In genomic region chr19:53867225-53868090, GRCh38 we compare ENCODE assay signal across 8 cellular contexts. TPM values are rescaled to one million over a fixed set of nuclear protein-coding genes. Genes with fewer than 3 reads are reported as not detected.
A peak's percentile ranks its signal among the peaks of the same experiment; 100 is the strongest.
DNase-seq lines count a peak whose midpoint lies in the region; ATAC-seq and TF ChIP-seq lines count a peak whose summit lies in the region.

Gene MYADM, plus strand, starts transcription at chr19:53867883. Its CDS starts 5,647 bp downstream, at chr19:53873530.

- in situ Hi-C loops in ACHN (cut with HindIII; ENCODE audit: low pct_ligation_motif_present, low pct_unique_long_range_greater_than_20kb, low sequenced_read_pairs), result no loop called here

- H3K27me3 ChIP-seq in kidney epithelial cell (ENCODE audit: control insufficient read depth, insufficient read depth, low read length), result no peaks in the 10 kb centered on the region

- peaks cover 3% of the 10 kb centered on the region for H3K27me3 Mint-ChIP-seq in activated CD4-positive, alpha-beta T cell treated with anti-CD3 and anti-CD28 coated beads, Interleukin-2, amount 10 ng/mL, durations not matched to agents 24 days and 14 days

- DNase-seq in NCI-H2227 (lab: John Stamatoyannopoulos, UW; ENCODE audit: unreplicated experiment) (peak; percentile 100), kidney epithelial cell (ENCODE audit: low read depth) (peak; percentile 98), ACHN (no peak)
- peak; percentile 100 for DNase-seq in activated CD4-positive, alpha-beta T cell treated with anti-CD3 and anti-CD28 coated beads, Interleukin-2, amount 10 ng/mL, durations not matched to agents 24 days and 14 days
- peak; percentile 98 to 100 for DNase-seq in stimulated activated CD4-positive, alpha-beta T cell treated with anti-CD3 and anti-CD28 coated beads, Interleukin-15, amount 100 ng/mL, for 1 hour (ENCODE audit: low read depth in 1 of 2, low spot score in 1 of 2)

- no peaks in the 10 kb centered on the region for H3K9me3 Mint-ChIP-seq in activated CD4-positive, alpha-beta T cell treated with anti-CD3 and anti-CD28 coated beads, Interleukin-2, amount 10 ng/mL, durations not matched to agents 24 days and 14 days

- H3K4me1 Mint-ChIP-seq in activated CD4-positive, alpha-beta T cell treated with anti-CD3 and anti-CD28 coated beads, Interleukin-2, amount 10 ng/mL, durations not matched to agents 24 days and 14 days, result peaks cover 38% of the 10 kb centered on the region

- H3K27ac ChIP-seq in cingulate gyrus (ENCODE audit: low read depth, low read length), result peak within 1 kb of the TSS; percentile 100

- peak within 1 kb of the TSS; percentile 98 for H3K27ac Mint-ChIP-seq in activated CD4-positive, alpha-beta T cell treated with anti-CD3 and anti-CD28 coated beads, Interleukin-2, amount 10 ng/mL, durations not matched to agents 24 days and 14 days

- H3K36me3 ChIP-seq in kidney epithelial cell (ENCODE audit: control insufficient read depth, insufficient read depth, low read length), result no peaks in the 10 kb centered on the region

- H3K36me3 Mint-ChIP-seq in activated CD4-positive, alpha-beta T cell treated with anti-CD3 and anti-CD28 coated beads, Interleukin-2, amount 10 ng/mL, durations not matched to agents 24 days and 14 days (ENCODE audit: low read depth), result peaks cover 11% of the 10 kb centered on the region

- ATAC-seq in GM18498 (IDR thresholded peaks at IDR 0.05; ENCODE audit: unreplicated experiment), result peak; percentile 74
- peak; percentile 67 for ATAC-seq in HG02852 (IDR thresholded peaks at IDR 0.05; ENCODE audit: unreplicated experiment)

- intact Hi-C loops in activated CD4-positive, alpha-beta T cell treated with anti-CD3 and anti-CD28 coated beads, Interleukin-2, amount 10 ng/mL, durations not matched to agents 24 days and 14 days (cut with micrococcal nuclease), result loop anchor here (1.0 to 5.0 kb wide), 8 partner anchors 14 to 1295 kb away; partner anchors contain the start of genes LENG9, NDUFA3, OSCAR and ZNF331

- no peak for TF ChIP-seq CTCF in kidney epithelial cell (IDR thresholded peaks at IDR 0.05; ENCODE audit: insufficient read depth, low read length, poor library complexity, severe bottlenecking)

- H3K4me3 ChIP-seq in kidney epithelial cell (ENCODE audit: low read depth, low read length), result peak within 1 kb of the TSS; percentile 77

- peak within 1 kb of the TSS; percentile 99 for H3K4me3 Mint-ChIP-seq in activated CD4-positive, alpha-beta T cell treated with anti-CD3 and anti-CD28 coated beads, Interleukin-2, amount 10 ng/mL, durations not matched to agents 24 days and 14 days

RNA-seq across cellular contexts. Expression of gene MYADM, which starts in this region (rescaled TPM):
- 65.6 and 69.0 TPM in 2 replicates for total RNA-seq in activated CD4-positive, alpha-beta T cell treated with anti-CD3 and anti-CD28 coated beads, Interleukin-2, amount 10 ng/mL, durations not matched to agents 24 days and 14 days
- 54.0 and 70.0 TPM in 2 replicates for total RNA-seq in kidney epithelial cell
